Comparison of ENCODE assay signal across 9 cellular contexts in genomic region chr17:38418693-38419507, GRCh38. TPM values are rescaled to one million over a fixed set of nuclear protein-coding genes. Genes with fewer than 3 reads are reported as not detected.
DNase-seq lines count a peak whose midpoint lies in the region; ATAC-seq and TF ChIP-seq lines count a peak whose summit lies in the region.
"Had no signal": no experiment of that assay in that cellular context is flagged by ENCODE, and none has a peak within 500 bp of the region (broad histone marks: within the 10 kb centered on the region; RNA-seq: fewer than 3 reads in every experiment).

No MANE protein-coding gene starts in this region.

- no peak for TF ChIP-seq EP300 in ovary (IDR thresholded peaks at IDR 0.05)

- no peak overlapping the region for H3K27ac Mint-ChIP-seq in CD4-positive, alpha-beta T cell
- no peak overlapping the region for H3K27ac Mint-ChIP-seq in immature natural killer cell

- H3K36me3 Mint-ChIP-seq in CD4-positive, alpha-beta T cell (ENCODE audit: low read depth) = no peaks in the 10 kb centered on the region
- H3K36me3 Mint-ChIP-seq in immature natural killer cell = no peaks in the 10 kb centered on the region
- H3K36me3 Mint-ChIP-seq: IgD-negative memory B cell had no signal

- DNase-seq in CD4-positive, alpha-beta T cell = no peak
- DNase-seq in HAP-1 (ENCODE audit: low spot score in 2 of 2) (peak in 1 of 2 experiments; percentile 50), choroid plexus epithelial cell (ENCODE audit: low read depth) (no peak), ovary (no peak), immature natural killer cell (no peak), NCI-H1694 (lab: John Stamatoyannopoulos, UW) (no peak), GM03348 (ENCODE audit: low spot score) (no peak)

- H3K4me3 ChIP-seq in HAP-1 (peak overlapping the region; percentile 21), choroid plexus epithelial cell (ENCODE audit: low read depth, low read length) (peak overlapping the region; percentile 14), ovary (peak overlapping the region; percentile 6)

- peaks cover 5% of the 10 kb centered on the region for H3K4me1 Mint-ChIP-seq in CD4-positive, alpha-beta T cell (ENCODE audit: low read depth)
- peaks cover 0 to 2% of the 10 kb centered on the region in 2 donors for H3K4me1 Mint-ChIP-seq in immature natural killer cell

- H3K4me1 ChIP-seq in HAP-1 (peaks cover 11% of the 10 kb centered on the region), ovary (ENCODE audit: insufficient read depth) (peaks cover 8% of the 10 kb centered on the region)

- no peak for TF ChIP-seq CTCF in CD4-positive, alpha-beta T cell (IDR thresholded peaks at IDR 0.05)
- TF ChIP-seq CTCF in choroid plexus epithelial cell (conservative IDR thresholded peaks at IDR 0.05; ENCODE audit: low read depth, low read length) = no peak
- no peak for TF ChIP-seq CTCF in ovary (IDR thresholded peaks at IDR 0.05)

- intact Hi-C loops in CD4-positive, alpha-beta T cell (cut with DNase I, micrococcal nuclease) = loop anchor here in 1 of 2 experiments (10.0 kb wide), 1 partner anchor 154 kb away; no protein-coding TSS in a partner anchor
- intact Hi-C loops in ovary (cut with DNase I) = loop anchor here in 2 of 4 donors (5.0 to 10.0 kb wide), 2 partner anchors 64 to 72 kb away; partner anchors contain the start of gene SOCS7 (in 1 of the 2)

- peak overlapping the region; percentile 69 for H3K4me3 Mint-ChIP-seq in CD4-positive, alpha-beta T cell
- H3K4me3 Mint-ChIP-seq in immature natural killer cell = peak overlapping the region in 2 of 5 donors; percentile 35 to 55

- H3K9me3 Mint-ChIP-seq in CD4-positive, alpha-beta T cell = no peaks in the 10 kb centered on the region
- no peaks in the 10 kb centered on the region for H3K9me3 Mint-ChIP-seq in immature natural killer cell
- H3K9me3 Mint-ChIP-seq: IgD-negative memory B cell had no signal

- H3K27me3 ChIP-seq in CD4-positive, alpha-beta T cell (ENCODE audit: control insufficient read depth, insufficient read depth, low read length) = peaks cover 57% of the 10 kb centered on the region
- H3K27me3 ChIP-seq in HAP-1 (ENCODE audit: low read depth) (peaks cover 26% of the 10 kb centered on the region), ovary (no peaks in the 10 kb centered on the region)

- in situ Hi-C loops in HAP-1 (cut with MboI; ENCODE audit: low sequenced_read_pairs) = no loop called here

- H3K9me3 ChIP-seq in CD4-positive, alpha-beta T cell (ENCODE audit: control insufficient read depth, low read length) = no peaks in the 10 kb centered on the region
- H3K9me3 ChIP-seq in HAP-1 = no peaks in the 10 kb centered on the region
- no peaks in the 10 kb centered on the region for H3K9me3 ChIP-seq in ovary

- CTCF ChIA-PET in CD4-positive, alpha-beta T cell (lab: Charles Lee) = interaction anchor here (0.5 kb wide), 1 partner anchor 968 kb away, joined by 3 read pairs; no protein-coding TSS in a partner anchor

- ATAC-seq in CD4-positive, alpha-beta T cell (ENCODE audit: poor library complexity) = no peak
- no peak for ATAC-seq in GM21528 (IDR thresholded peaks at IDR 0.05; ENCODE audit: low FRiP score, unreplicated experiment)

- no peak for TF ChIP-seq POLR2A in ovary (IDR thresholded peaks at IDR 0.05)

- peaks cover 80% of the 10 kb centered on the region for H3K27me3 Mint-ChIP-seq in CD4-positive, alpha-beta T cell
- H3K27me3 Mint-ChIP-seq in immature natural killer cell (ENCODE audit: low read depth in 3 of 3) = peaks cover 12 to 22% (median 14%) of the 10 kb centered on the region in 3 donors

- no peaks in the 10 kb centered on the region for H3K36me3 ChIP-seq in HAP-1 (replicated peaks)
- H3K36me3 ChIP-seq in ovary = no peaks in the 10 kb centered on the region

- H3K27ac ChIP-seq in CD4-positive, alpha-beta T cell (ENCODE audit: low read depth, low read length) = no peak overlapping the region
- no peak overlapping the region for H3K27ac ChIP-seq in ovary

- POLR2A ChIA-PET in CD4-positive, alpha-beta T cell (lab: Charles Lee) = no interaction called here

- 1 to 3% (median 3%) methylated on average over 37 to 78 of the region's 78 CpGs for WGBS in ovary, 3 donors

RNA-seq across cellular contexts. Expression of gene ARHGAP23, which starts 9.4 kb away (rescaled TPM):
- total RNA-seq in CD4-positive, alpha-beta T cell = under 1 TPM in 1 of 2 experiments, not detected in 1; 0.73 TPM
- total RNA-seq in ovary = 10 to 100 TPM; 13.7 to 76.4 (median 48.9) TPM
- 10 to 100 TPM; 23.5 to 25.8 TPM for polyA plus RNA-seq in ovary
- not detected for polyA plus RNA-seq in immature natural killer cell
- polyA plus RNA-seq: IgD-negative memory B cell had no signal

Comparison
In these comparisons a context has a peak if more than half of its experiments do, and no peak if none do; other contexts are left out.
1. RNA of gene ARHGAP23, which starts 9.4 kb away (total RNA-seq): 13.7 to 76.4 TPM in ovary; 0.73 TPM in CD4-positive, alpha-beta T cell; every median in the first group is over 4 times any median in the second.
2. Peak in every context shown above with its lines, with median percentiles within 50 percentile points of each other: H3K4me3 ChIP-seq.